19 cellular contexts compared by ENCODE assay signal in genomic region chr15:23095796-23096195, GRCh38. TPM values are rescaled to one million over a fixed set of nuclear protein-coding genes. Genes with fewer than 3 reads are reported as not detected.
DNase-seq lines count a peak whose midpoint lies in the region; ATAC-seq and TF ChIP-seq lines count a peak whose summit lies in the region.
"Had no signal": no experiment of that assay in that cellular context is flagged by ENCODE, and none has a peak within 500 bp of the region (broad histone marks: within the 10 kb centered on the region; RNA-seq: fewer than 3 reads in every experiment).

No MANE protein-coding gene starts in this region.

- peak overlapping the region; percentile 77 for H3K27ac ChIP-seq in DOHH2 (ENCODE audit: low read depth, low read length)
- H3K27ac ChIP-seq in SU-DHL-6 (ENCODE audit: low read depth, low read length) = peak overlapping the region; percentile 22; the same call in 1 of the 2 replicates
- H3K27ac ChIP-seq in mammary epithelial cell (ENCODE audit: insufficient read depth, low read depth, low read length) = no peak overlapping the region
- H3K27ac ChIP-seq: GM23248 had no signal

- in situ Hi-C loops in mammary epithelial cell (cut with MboI; ENCODE audit: low sequenced_read_pairs in 2 of 2) = no loop called here

- peak overlapping the region; percentile 73 for H3K4me2 ChIP-seq in DOHH2 (ENCODE audit: low read length)
- no peak overlapping the region for H3K4me2 ChIP-seq in SU-DHL-6 (ENCODE audit: low read depth, low read length, poor library complexity, severe bottlenecking)
- H3K4me2 ChIP-seq in mammary epithelial cell (ENCODE audit: insufficient read depth, low read depth, low read length) = no peak overlapping the region

- H3K79me2 ChIP-seq in DOHH2 (ENCODE audit: control insufficient read depth, low read length) (no peaks in the 10 kb centered on the region), SU-DHL-6 (ENCODE audit: insufficient read depth, low read length) (no peaks in the 10 kb centered on the region), mammary epithelial cell (ENCODE audit: insufficient read depth, low read length) (no peaks in the 10 kb centered on the region)

- H3K9me2 ChIP-seq in DOHH2 (replicated peaks; ENCODE audit: control insufficient read depth, low read length) = no peaks in the 10 kb centered on the region
- H3K9me2 ChIP-seq in SU-DHL-6 (replicated peaks; ENCODE audit: insufficient read depth, low read length) = no peaks in the 10 kb centered on the region

- no peaks in the 10 kb centered on the region for H3K9me3 ChIP-seq in DOHH2 (ENCODE audit: control insufficient read depth, insufficient read depth, low read length)
- no peaks in the 10 kb centered on the region for H3K9me3 ChIP-seq in SU-DHL-6 (ENCODE audit: insufficient read depth, low read length)
- H3K9me3 ChIP-seq in mammary epithelial cell (replicated peaks; ENCODE audit: insufficient read depth, low read length) = no peaks in the 10 kb centered on the region

- no peak overlapping the region for H2AFZ ChIP-seq in SU-DHL-6 (ENCODE audit: low read depth, low read length, severe bottlenecking)
- no peak overlapping the region for H2AFZ ChIP-seq in mammary epithelial cell (ENCODE audit: low read depth, low read length)
- H2AFZ ChIP-seq: GM23248 had no signal

- dilution Hi-C loops in mammary epithelial cell (cut with HindIII; ENCODE audit: low sequenced_read_pairs) = no loop called here

- intact Hi-C loops in left colon (cut with DNase I, micrococcal nuclease) = no loop called here
- intact Hi-C loops in mammary epithelial cell (cut with micrococcal nuclease) = no loop called here

- TF ChIP-seq CTCF in DOHH2 (IDR thresholded peaks at IDR 0.05; ENCODE audit: low read depth, low read length, poor library complexity, severe bottlenecking) (no peak), SU-DHL-6 (IDR thresholded peaks at IDR 0.05; ENCODE audit: insufficient read depth, low read length, poor library complexity, severe bottlenecking) (no peak), mammary epithelial cell (conservative IDR thresholded peaks at IDR 0.05 in 1 of 2, IDR thresholded peaks at IDR 0.05 in 1 of 2; ENCODE audit: extremely low read depth in 1 of 2, insufficient read depth in 1 of 2, low read depth in 1 of 2, low read length in 2 of 2) (no peak)

- ATAC-seq in GM18867 (IDR thresholded peaks at IDR 0.05; ENCODE audit: unreplicated experiment) (peak; percentile 58), left colon (no peak)

- H3K4me1 ChIP-seq in DOHH2 (ENCODE audit: control insufficient read depth, low read length) (peaks cover 23% of the 10 kb centered on the region), mammary epithelial cell (ENCODE audit: insufficient read depth, low read length) (no peaks in the 10 kb centered on the region)

- H3K9ac ChIP-seq in SU-DHL-6 (ENCODE audit: low read length) = no peak overlapping the region
- H3K9ac ChIP-seq in mammary epithelial cell (ENCODE audit: insufficient read depth, low read length) = no peak overlapping the region
- H3K9ac ChIP-seq: GM23248 had no signal

- H3K36me3 ChIP-seq in DOHH2 (ENCODE audit: control insufficient read depth, low read length) (no peaks in the 10 kb centered on the region), SU-DHL-6 (ENCODE audit: low read length) (no peaks in the 10 kb centered on the region), mammary epithelial cell (ENCODE audit: insufficient read depth, low read length) (no peaks in the 10 kb centered on the region)

- peak overlapping the region; percentile 50 for H3K4me3 ChIP-seq in DOHH2 (ENCODE audit: low read length)
- H3K4me3 ChIP-seq in SU-DHL-6 (ENCODE audit: insufficient read depth, low read length, poor library complexity, severe bottlenecking) = no peak overlapping the region
- H3K4me3 ChIP-seq in mammary epithelial cell (replicated peaks in 1 of 3; ENCODE audit: insufficient read depth in 1 of 3, low read depth in 2 of 3, low read length in 3 of 3) = no peak overlapping the region
- H3K4me3 ChIP-seq: GM23248 had no signal

- WGBS in mammary epithelial cell (ENCODE audit: low coverage, missing lambda C conversion rate) = 78% methylated on average over 1 of the region's 1 CpG

- H3K27me3 ChIP-seq in DOHH2 (ENCODE audit: control insufficient read depth, low read length) (no peaks in the 10 kb centered on the region), SU-DHL-6 (ENCODE audit: low read length) (no peaks in the 10 kb centered on the region), mammary epithelial cell (ENCODE audit: insufficient read depth, low read length) (no peaks in the 10 kb centered on the region)

- H3F3A ChIP-seq in DOHH2 (ENCODE audit: control insufficient read depth, insufficient read depth) (peaks cover 3% of the 10 kb centered on the region; the same call in 1 of the 2 replicates), SU-DHL-6 (ENCODE audit: insufficient read depth) (no peaks in the 10 kb centered on the region)

- DNase-seq in islet precursor cell = peak; percentile 12
- DNase-seq in left colon = no peak
- DNase-seq in HT-29 (ENCODE audit: low spot score) = no peak
- no peak for DNase-seq in mammary epithelial cell
- DNase-seq: C1 segment of cervical spinal cord; Calu3; CD4-positive, alpha-beta memory T cell; COR-L47; DMS79 treated with DMSO at 0.1 percent for 48 hours; GM23248; H7; HCEC 1CT had no signal

- CTCF ChIA-PET in mammary epithelial cell (lab: Charles Lee; ENCODE audit: low non-redundant PET) = no interaction called here

- BruUV-seq in mammary epithelial cell (replicated peaks; lab: Mats Ljungman, UMichigan) = no TSS peak

- H4K20me1 ChIP-seq in DOHH2 (ENCODE audit: control insufficient read depth, insufficient read depth, low read depth, low read length) = no peaks in the 10 kb centered on the region
- H4K20me1 ChIP-seq in SU-DHL-6 (ENCODE audit: low read depth, low read length) = no peaks in the 10 kb centered on the region
- no peaks in the 10 kb centered on the region for H4K20me1 ChIP-seq in mammary epithelial cell (ENCODE audit: insufficient read depth, low read length)

RNA-seq across cellular contexts. Expression of gene GOLGA6L1, which starts 40.8 kb away (rescaled TPM):
- total RNA-seq in left colon (not detected), mammary epithelial cell (not detected)
- not detected in 2 replicates for total RNA-seq in HT-29 (2014; rRNA removed; shearing (Covaris generic))
- polyA plus RNA-seq in mammary epithelial cell = not detected
- polyA minus RNA-seq in mammary epithelial cell = not detected
- total RNA-seq: A172; A673; Calu3; CD4-positive, alpha-beta memory T cell; GM23248; H1; H7 had no signal
- polyA plus RNA-seq: BJ; CD4-positive, alpha-beta memory T cell; GM23248; H1 had no signal

RNA-seq across cellular contexts. Expression of gene TUBGCP5, which starts 56.4 kb away (rescaled TPM):
- total RNA-seq in left colon = 10 to 100 TPM; 10.0 to 13.0 TPM
- 10.5 and 15.6 TPM in 2 replicates for total RNA-seq in HT-29 (2014; rRNA removed; shearing (Covaris generic))
- 10 to 100 TPM; 17.0 to 21.5 TPM for total RNA-seq in mammary epithelial cell
- 16.9 TPM for polyA plus RNA-seq in mammary epithelial cell
- 17.7 TPM for polyA minus RNA-seq in mammary epithelial cell
